ENCODE assay signal across 13 cellular contexts in the genomic region with DNA sequence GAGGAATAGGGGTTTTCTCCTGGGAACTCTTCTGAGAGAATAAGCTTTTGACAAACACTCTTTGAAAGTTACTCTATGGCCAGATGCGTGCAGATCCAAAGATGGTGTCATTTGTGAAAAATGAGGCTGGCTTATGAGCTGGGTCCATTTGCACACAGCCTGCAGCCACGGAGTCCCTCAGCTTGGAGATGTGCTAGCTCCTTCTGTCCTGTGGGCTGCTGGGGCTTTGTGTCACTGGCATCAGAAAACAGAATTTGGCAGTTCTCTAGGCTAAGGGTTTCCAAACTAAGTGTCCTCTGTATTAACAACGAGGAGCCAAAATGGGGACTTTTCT.
A peak's percentile ranks its signal among the peaks of the same experiment; 100 is the strongest.
DNase-seq lines count a peak whose midpoint lies in the region; ATAC-seq and TF ChIP-seq lines count a peak whose summit lies in the region.
"Had no signal": no experiment of that assay in that cellular context is flagged by ENCODE, and none has a peak within 500 bp of the region (broad histone marks: within the 10 kb centered on the region; RNA-seq: fewer than 3 reads in every experiment).

No MANE protein-coding gene starts in this region.

- no peak for TF ChIP-seq CTCF in fibroblast of pulmonary artery (IDR thresholded peaks at IDR 0.05; ENCODE audit: low read length, missing control alignments)
- TF ChIP-seq CTCF in osteoblast (IDR thresholded peaks at IDR 0.05; ENCODE audit: extremely low read depth, low read depth, low read length), result no peak

- ATAC-seq in SK-N-SH treated with all-trans-retinoic acid at 6 μM for 48 hours, result peak; percentile 50

- peaks cover 27% of the 10 kb centered on the region for H3K4me1 ChIP-seq in osteoblast (ENCODE audit: insufficient read depth, low read length)
- H3K4me1 ChIP-seq: BLaER1 had no signal

- H3K36me3 ChIP-seq in osteoblast (ENCODE audit: insufficient read depth, low read length), result peaks cover 4% of the 10 kb centered on the region
- H3K36me3 ChIP-seq: BLaER1 had no signal

- peak overlapping the region; percentile 19 for H3K4me3 ChIP-seq in fibroblast of pulmonary artery (replicated peaks; ENCODE audit: low read depth, low read length)
- H3K4me3 ChIP-seq in osteoblast (ENCODE audit: insufficient read depth, low read length), result peak overlapping the region; percentile 38
- H3K4me3 ChIP-seq: BLaER1 had no signal

- no peaks in the 10 kb centered on the region for H3K9me3 ChIP-seq in osteoblast (ENCODE audit: low read depth, low read length)

- peak overlapping the region; percentile 74 for H3K4me2 ChIP-seq in osteoblast (ENCODE audit: insufficient read depth, low read length)
- H3K4me2 ChIP-seq: BLaER1 had no signal

- peak overlapping the region; percentile 100 for H3K27ac ChIP-seq in osteoblast (ENCODE audit: low read depth, low read length)
- H3K27ac ChIP-seq: BLaER1 had no signal

- no peaks in the 10 kb centered on the region for H4K20me1 ChIP-seq in osteoblast (ENCODE audit: insufficient read depth, low read length)
- H4K20me1 ChIP-seq: BLaER1 had no signal

- peaks cover 34% of the 10 kb centered on the region for H3K79me2 ChIP-seq in osteoblast (ENCODE audit: insufficient read depth, low read length)

- DNase-seq in Daoy (ENCODE audit: low read depth) (peak; percentile 45), fibroblast of pulmonary artery (ENCODE audit: low read depth) (peak; percentile 46), osteoblast (ENCODE audit: insufficient read length, low spot score, missing footprints) (no peak), hippocampal formation (lab: John Stamatoyannopoulos, UW) (no peak), OCI-M1 (lab: John Stamatoyannopoulos, UW) (no peak), SW 1271 (lab: John Stamatoyannopoulos, UW) (no peak)
- no peak for DNase-seq in activated CD4-positive, alpha-beta T cell treated with anti-CD3 and anti-CD28 coated beads for 4 hours
- DNase-seq: activated B cell treated with CpG ODN at 0.5 μM for 24 hours, DMS53, MM.1S, NCI-H2107 had no signal

- no peaks in the 10 kb centered on the region for H3K27me3 ChIP-seq in osteoblast (ENCODE audit: insufficient read depth, low read length)
- H3K27me3 ChIP-seq: BLaER1 had no signal

- H2AFZ ChIP-seq in osteoblast (ENCODE audit: low read length), result no peak overlapping the region

TF ChIP-seq in SK-N-SH treated with all-trans-retinoic acid at 6 μM for 48 hours, 23 proteins besides CTCF, POLR2A, EP300 and RAD21:
- TF ChIP-seq, protein P1, sequence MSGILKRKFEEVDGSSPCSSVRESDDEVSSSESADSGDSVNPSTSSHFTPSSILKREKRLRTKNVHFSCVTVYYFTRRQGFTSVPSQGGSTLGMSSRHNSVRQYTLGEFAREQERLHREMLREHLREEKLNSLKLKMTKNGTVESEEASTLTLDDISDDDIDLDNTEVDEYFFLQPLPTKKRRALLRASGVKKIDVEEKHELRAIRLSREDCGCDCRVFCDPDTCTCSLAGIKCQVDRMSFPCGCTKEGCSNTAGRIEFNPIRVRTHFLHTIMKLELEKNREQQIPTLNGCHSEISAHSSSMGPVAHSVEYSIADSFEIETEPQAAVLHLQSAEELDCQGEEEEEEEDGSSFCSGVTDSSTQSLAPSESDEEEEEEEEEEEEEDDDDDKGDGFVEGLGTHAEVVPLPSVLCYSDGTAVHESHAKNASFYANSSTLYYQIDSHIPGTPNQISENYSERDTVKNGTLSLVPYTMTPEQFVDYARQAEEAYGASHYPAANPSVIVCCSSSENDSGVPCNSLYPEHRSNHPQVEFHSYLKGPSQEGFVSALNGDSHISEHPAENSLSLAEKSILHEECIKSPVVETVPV (CRISPR knock-in tag; IDR thresholded peaks at IDR 0.05), result no peak
- no peak for TF ChIP-seq ZNF70 (CRISPR knock-in tag; IDR thresholded peaks at IDR 0.05)
- TF ChIP-seq BACH2 (CRISPR knock-in tag; IDR thresholded peaks at IDR 0.05; ENCODE audit: borderline replicate concordance), result no peak
- no peak for TF ChIP-seq ZC3H10 (CRISPR knock-in tag; IDR thresholded peaks at IDR 0.05)
- no peak for TF ChIP-seq RARB (CRISPR knock-in tag; IDR thresholded peaks at IDR 0.05)

Comparison
In these comparisons a context has a peak if more than half of its experiments do, and no peak if none do; other contexts are left out.
1. DNase-seq: peak in Daoy (single experiment) and fibroblast of pulmonary artery (single experiment); none in osteoblast (single experiment), hippocampal formation (0 of 2), OCI-M1 (single experiment), activated CD4-positive, alpha-beta T cell treated with anti-CD3 and anti-CD28 coated beads for 4 hours (0 of 2) and SW 1271 (0 of 2).